ENCODE assay signal across 9 cellular contexts in the genomic region with DNA sequence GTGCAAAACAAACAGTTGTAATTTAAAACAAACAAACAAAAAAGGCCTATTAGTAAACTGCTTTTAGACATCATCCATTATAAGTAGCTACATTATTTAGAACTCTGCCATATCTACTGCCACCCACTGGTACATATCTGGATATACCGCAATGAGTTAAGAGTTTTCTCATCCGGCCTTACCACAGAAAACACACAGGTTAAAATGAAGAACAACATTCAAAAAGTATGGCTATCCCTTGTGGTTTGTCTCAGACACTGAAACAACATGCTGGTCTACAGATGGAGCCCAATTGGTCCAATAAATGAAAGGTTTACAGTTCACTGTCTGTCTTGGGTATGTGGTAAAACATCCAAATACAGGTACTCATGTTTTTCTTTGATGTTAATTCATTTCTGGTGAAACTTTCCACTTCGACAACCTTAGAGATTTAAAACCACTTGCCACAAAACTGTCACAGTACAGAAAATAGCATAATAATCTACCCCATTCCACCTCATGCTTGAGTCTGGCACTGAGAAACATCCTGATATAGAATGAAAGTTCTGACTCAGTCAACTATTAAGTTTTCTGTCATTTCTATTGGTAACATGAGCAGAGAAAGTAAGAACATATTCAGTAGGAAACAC.
DNase-seq lines count a peak whose midpoint lies in the region; ATAC-seq and TF ChIP-seq lines count a peak whose summit lies in the region.
"Had no signal": no experiment of that assay in that cellular context is flagged by ENCODE, and none has a peak within 500 bp of the region (broad histone marks: within the 10 kb centered on the region; RNA-seq: fewer than 3 reads in every experiment).

No MANE protein-coding gene starts in this region.

- in situ Hi-C loops in KBM-7 (cut with MboI; ENCODE audit: low pct_unique_long_range_greater_than_20kb, low sequenced_read_pairs): no loop called here
- in situ Hi-C loops in transverse colon (cut with MboI; ENCODE audit: low pct_ligation_motif_present in 1 of 4, low pct_unique_long_range_greater_than_20kb in 1 of 4, low sequenced_read_pairs in 3 of 4): no loop called here

- H3K27ac ChIP-seq in A673 (ENCODE audit: low read depth, low read length, poor library complexity, severe bottlenecking): no peak overlapping the region
- H3K27ac ChIP-seq in WERI-Rb-1: no peak overlapping the region
- no peak overlapping the region for H3K27ac ChIP-seq in transverse colon
- H3K27ac ChIP-seq: SJCRH30 had no signal

- H3K27me3 ChIP-seq in A673 (replicated peaks; ENCODE audit: insufficient read depth, low read depth, low read length, poor library complexity) (no peaks in the 10 kb centered on the region), WERI-Rb-1 (ENCODE audit: insufficient read depth, low read depth, severe bottlenecking) (no peaks in the 10 kb centered on the region), transverse colon (no peaks in the 10 kb centered on the region)
- H3K27me3 ChIP-seq: SJCRH30 had no signal

- H3K4me3 ChIP-seq in A673 (ENCODE audit: low read depth, low read length, poor library complexity, severe bottlenecking) (no peak overlapping the region), WERI-Rb-1 (ENCODE audit: low read depth, low read length) (no peak overlapping the region), transverse colon (no peak overlapping the region)
- H3K4me3 ChIP-seq: SJCRH30 had no signal

- no peak for TF ChIP-seq POLR2A in transverse colon (IDR thresholded peaks at IDR 0.05)

- CTCF ChIA-PET in A673 (lab: Charles Lee): interaction anchor here (0.6 to 0.7 kb wide), 2 partner anchors 390 to 1308 kb away, joined by 3 to 4 read pairs; no protein-coding TSS in a partner anchor

- no peaks in the 10 kb centered on the region for H3K36me3 ChIP-seq in A673 (ENCODE audit: insufficient read depth, low read length, poor library complexity, severe bottlenecking)
- no peaks in the 10 kb centered on the region for H3K36me3 ChIP-seq in WERI-Rb-1
- H3K36me3 ChIP-seq in transverse colon: no peaks in the 10 kb centered on the region
- H3K36me3 ChIP-seq: SJCRH30 had no signal

- POLR2A ChIA-PET in A673 (lab: Charles Lee; ENCODE audit: low non-redundant PET): no interaction called here

- TF ChIP-seq CTCF in A673 (conservative IDR thresholded peaks at IDR 0.05; ENCODE audit: low read depth, low read length): peak; percentile 67
- TF ChIP-seq CTCF in WERI-Rb-1 (IDR thresholded peaks at IDR 0.05; ENCODE audit: low read depth, low read length): peak; percentile 13; the same call in 1 of the 2 replicates
- peak; percentile 17 to 39 (median 34) for TF ChIP-seq CTCF in transverse colon (IDR thresholded peaks at IDR 0.05)

- intact Hi-C loops in A673 (cut with micrococcal nuclease; ENCODE audit: unreplicated experiment): loop anchor here (5.0 kb wide), 1 partner anchor 375 kb away; a partner anchor contains a TSS
- intact Hi-C loops in transverse colon (cut with DNase I; ENCODE audit: low total_unique reads): no loop called here

- H3K4me1 ChIP-seq in A673 (ENCODE audit: insufficient read depth, low read length, poor library complexity, severe bottlenecking) (no peaks in the 10 kb centered on the region), transverse colon (peaks cover 0 to 5% (median 0%) of the 10 kb centered on the region in 4 donors)
- H3K4me1 ChIP-seq: SJCRH30 had no signal

- no peaks in the 10 kb centered on the region for H3K9me3 ChIP-seq in A673 (ENCODE audit: low read depth, low read length, poor library complexity, severe bottlenecking)
- no peaks in the 10 kb centered on the region for H3K9me3 ChIP-seq in WERI-Rb-1 (ENCODE audit: severe bottlenecking)
- peaks cover 0 to 3% of the 10 kb centered on the region in 2 donors for H3K9me3 ChIP-seq in transverse colon
- H3K9me3 ChIP-seq: SJCRH30 had no signal

- DNase-seq in A673 (ENCODE audit: low spot score): peak; percentile 36
- DNase-seq in EH (ENCODE audit: low read depth): peak; percentile 57
- peak; percentile 24 for DNase-seq in KBM-7
- no peak for DNase-seq in WERI-Rb-1
- DNase-seq in glomerular visceral epithelial cell (ENCODE audit: extremely low spot score): peak; percentile 16
- no peak for DNase-seq in transverse colon
- no peak for DNase-seq in stimulated activated CD4-positive, alpha-beta T cell treated with anti-CD3 and anti-CD28 coated beads, Interleukin-4, amount 100 ng/mL, for 1 hour

- 44 to 74% methylated on average over 3 of the region's 3 CpGs for WGBS in transverse colon (ENCODE audit: low coverage in 1 of 2), 2 donors

- peak; percentile 96 for ATAC-seq in GM21619 (IDR thresholded peaks at IDR 0.05; ENCODE audit: unreplicated experiment)

- BruUV-seq in A673 (replicated peaks; lab: Mats Ljungman, UMichigan): no TSS peak

- no peak for TF ChIP-seq EP300 in transverse colon (IDR thresholded peaks at IDR 0.05; ENCODE audit: low read depth)

Comparison
In these comparisons a context has a peak if more than half of its experiments do, and no peak if none do; other contexts are left out.
1. DNase-seq: peak in A673 (single experiment), EH (single experiment), KBM-7 (single experiment) and glomerular visceral epithelial cell (single experiment); none in WERI-Rb-1 (single experiment), transverse colon (single experiment) and stimulated activated CD4-positive, alpha-beta T cell treated with anti-CD3 and anti-CD28 coated beads, Interleukin-4, amount 100 ng/mL, for 1 hour (single experiment).
2. CTCF ChIP-seq: peak in every context shown above with its lines; median percentile 67 in A673; 34 in transverse colon; 13 in WERI-Rb-1.